In genomic region chr17:60601443-60602384, GRCh38 we compare ENCODE assay signal across 8 cellular contexts. TPM values are rescaled to one million over a fixed set of nuclear protein-coding genes. Genes with fewer than 3 reads are reported as not detected.
DNase-seq lines count a peak whose midpoint lies in the region; ATAC-seq, FAIRE-seq and TF ChIP-seq lines count a peak whose summit lies in the region.

No MANE protein-coding gene starts in this region.

- H3K27me3 Mint-ChIP-seq in WTC11 (ENCODE audit: low read depth): no peaks in the 10 kb centered on the region
- H3K27me3 Mint-ChIP-seq in stimulated activated naive B cell treated with anti-CD40 and anti-IgM and Interleukin-4, amounts not matched to agents 10 μg/mL and 1 μg/mL and 100 μg/mL, for 72 hours: no peaks in the 10 kb centered on the region

- no peak overlapping the region for H2BK12ac ChIP-seq in H1 (ENCODE audit: low read depth, low read length)

- no peaks in the 10 kb centered on the region for H3K9me3 Mint-ChIP-seq in WTC11
- no peaks in the 10 kb centered on the region for H3K9me3 Mint-ChIP-seq in stimulated activated naive B cell treated with anti-CD40 and anti-IgM and Interleukin-4, amounts not matched to agents 10 μg/mL and 1 μg/mL and 100 μg/mL, for 72 hours

- peak overlapping the region; percentile 97 for H3K4me3 Mint-ChIP-seq in WTC11
- peak overlapping the region; percentile 96 to 97 for H3K4me3 Mint-ChIP-seq in stimulated activated naive B cell treated with anti-CD40 and anti-IgM and Interleukin-4, amounts not matched to agents 10 μg/mL and 1 μg/mL and 100 μg/mL, for 72 hours

- BruUV-seq in A673 (replicated peaks; lab: Mats Ljungman, UMichigan): TSS peak; percentile 43

- FAIRE-seq in GM12891 (lab: Jason Lieb, UNC): peak; percentile 23
- FAIRE-seq in H1 (lab: Jason Lieb, UNC): no peak

- DNase-seq in A673 (ENCODE audit: low spot score) (peak; percentile 88), GM12891 (ENCODE audit: insufficient read length, low spot score) (no peak), NCI-H2171 treated with DMSO at 0.1 percent for 48 hours (lab: John Stamatoyannopoulos, UW) (peak; percentile 67), WTC11 (ENCODE audit: low spot score) (peak; percentile 44), H1 (ENCODE audit: low read depth in 1 of 2, low spot score in 2 of 2) (peak in 1 of 2 experiments; percentile 63), medulla oblongata (ENCODE audit: extremely low spot score) (peak; percentile 91)
- DNase-seq in stimulated activated naive B cell treated with anti-CD40 and anti-IgM and Interleukin-4, amounts not matched to agents 10 μg/mL and 1 μg/mL and 100 μg/mL, for 72 hours: peak; percentile 12

- peaks cover 11% of the 10 kb centered on the region for H3K4me1 ChIP-seq in A673 (ENCODE audit: insufficient read depth, low read length, poor library complexity, severe bottlenecking)
- peaks cover 0 to 3% (median 0%) of the 10 kb centered on the region in 4 experiments; a peak in 1 of 7 replicates for H3K4me1 ChIP-seq in H1 (replicated peaks in 1 of 4; ENCODE audit: control insufficient read depth in 3 of 4, insufficient read depth in 4 of 4, low read length in 3 of 4)

- H3K27me3 ChIP-seq in A673 (replicated peaks; ENCODE audit: insufficient read depth, low read depth, low read length, poor library complexity) (no peaks in the 10 kb centered on the region), H1 (replicated peaks in 1 of 4; ENCODE audit: control insufficient read depth in 3 of 4, extremely low read depth in 1 of 4, insufficient read depth in 3 of 4, low read length in 3 of 4) (no peaks in the 10 kb centered on the region)

- H3K36me3 ChIP-seq in A673 (ENCODE audit: insufficient read depth, low read length, poor library complexity, severe bottlenecking): no peaks in the 10 kb centered on the region
- H3K36me3 ChIP-seq in H1 (ENCODE audit: control insufficient read depth in 2 of 4, insufficient read depth in 4 of 4, low read length in 3 of 4): no peaks in the 10 kb centered on the region

- 5% methylated on average over 14 of the region's 14 CpGs; no CpG with 5 or more reads in 1 of the 2 experiments for WGBS in H1 (ENCODE audit: extremely low coverage in 1 of 2, insufficient coverage in 1 of 2, insufficient read length in 1 of 2, insufficient replicate concordance in 2 of 2, low coverage in 1 of 2, low lambda C conversion rate in 2 of 2, missing lambda C conversion rate in 1 of 2), 2 experiments

- H4K91ac ChIP-seq in H1 (replicated peaks; ENCODE audit: insufficient read length, low read length): no peak overlapping the region

- H3K23me2 ChIP-seq in H1 (ENCODE audit: low read depth, low read length): peaks cover 4% of the 10 kb centered on the region

- H3K36me3 Mint-ChIP-seq in WTC11: no peaks in the 10 kb centered on the region
- H3K36me3 Mint-ChIP-seq in stimulated activated naive B cell treated with anti-CD40 and anti-IgM and Interleukin-4, amounts not matched to agents 10 μg/mL and 1 μg/mL and 100 μg/mL, for 72 hours: peaks cover 3 to 5% of the 10 kb centered on the region in 2 donors

- H3K14ac ChIP-seq in H1 (ENCODE audit: insufficient read length): no peak overlapping the region

- peak overlapping the region; percentile 84 to 89 for H3K4me2 ChIP-seq in H1 (ENCODE audit: insufficient read depth in 1 of 2, low read depth in 2 of 2, low read length in 2 of 2)

- CTCF ChIA-PET in A673 (lab: Charles Lee) (interaction anchor here (0.6 to 0.7 kb wide), 4 partner anchors 25 to 424 kb away, joined by 3 to 5 read pairs (median 3); no protein-coding TSS in a partner anchor), WTC11 (lab: Charles Lee) (interaction anchor here (0.5 to 2.0 kb wide), 23 partner anchors 10 to 1147 kb away, joined by 3 to 11 read pairs (median 4); partner anchors contain the start of genes APPBP2 and BCAS3), H1 (lab: Charles Lee; ENCODE audit: partially characterized antibody) (interaction anchor here (0.5 to 2.2 kb wide), 19 partner anchors 9 to 1496 kb away, joined by 3 to 12 read pairs (median 3); no protein-coding TSS in a partner anchor)

- H2AK5ac ChIP-seq in H1 (ENCODE audit: low read depth, low read length): no peak overlapping the region

- no peak overlapping the region for H3K18ac ChIP-seq in H1 (ENCODE audit: extremely low read depth, low read length)

- intact Hi-C loops in A673 (cut with micrococcal nuclease; ENCODE audit: unreplicated experiment): loop anchor here (10.0 kb wide), 1 partner anchor 73 kb away; the partner anchor contains the start of gene BCAS3

- ATAC-seq in WTC11 (no peak), HG03139 (IDR thresholded peaks at IDR 0.05; ENCODE audit: unreplicated experiment) (no peak)
- no peak for ATAC-seq in stimulated activated naive B cell treated with anti-CD40 and anti-IgM and Interleukin-4, amounts not matched to agents 10 μg/mL and 1 μg/mL and 100 μg/mL, for 72 hours (replicated peaks)

- POLR2A ChIA-PET in A673 (lab: Charles Lee; ENCODE audit: low non-redundant PET) (interaction anchor here (0.8 kb wide), 1 partner anchor 14 kb away, joined by 10 read pairs; no protein-coding TSS in a partner anchor), WTC11 (lab: Charles Lee) (no interaction called here), H1 (lab: Charles Lee; ENCODE audit: partially characterized antibody) (interaction anchor here (0.7 to 3.4 kb wide), 7 partner anchors 8 to 210 kb away, joined by 3 to 20 read pairs (median 4); partner anchors contain the start of gene USP32)

- H3K27ac Mint-ChIP-seq in WTC11: peak overlapping the region; percentile 96
- H3K27ac Mint-ChIP-seq in stimulated activated naive B cell treated with anti-CD40 and anti-IgM and Interleukin-4, amounts not matched to agents 10 μg/mL and 1 μg/mL and 100 μg/mL, for 72 hours: peak overlapping the region; percentile 77

- H3K9me3 ChIP-seq in A673 (ENCODE audit: low read depth, low read length, poor library complexity, severe bottlenecking) (no peaks in the 10 kb centered on the region), H1 (ENCODE audit: insufficient read depth in 2 of 2, low read depth in 1 of 2, low read length in 1 of 2) (no peaks in the 10 kb centered on the region)

- no peak for TF ChIP-seq POLR2A in GM12891 (IDR thresholded peaks at IDR 0.05; ENCODE audit: low read depth, low read length)
- no peak for TF ChIP-seq POLR2A in H1 (IDR thresholded peaks at IDR 0.05; ENCODE audit: control extremely low read depth in 1 of 2, low read depth in 2 of 2, low read length in 2 of 2)

- H3K4me3 ChIP-seq in A673 (ENCODE audit: low read depth, low read length, poor library complexity, severe bottlenecking) (peak overlapping the region; percentile 75), H1 (ENCODE audit: extremely low read depth in 1 of 4, insufficient read depth in 2 of 4, low read depth in 3 of 4, low read length in 4 of 4) (peak overlapping the region; percentile 68 to 96 (median 93))

- no peak overlapping the region for H2BK15ac ChIP-seq in H1 (ENCODE audit: low read length)

- no peak overlapping the region for H2BK5ac ChIP-seq in H1 (ENCODE audit: low read depth, low read length)

- no peak overlapping the region for H2BK120ac ChIP-seq in H1 (replicated peaks; ENCODE audit: low read depth, low read length)

- peaks cover 2% of the 10 kb centered on the region; the same call in 1 of the 2 replicates for H3K79me1 ChIP-seq in H1 (ENCODE audit: low read depth, low read length)

- peak overlapping the region; percentile 94 for H3K27ac ChIP-seq in A673 (ENCODE audit: low read depth, low read length, poor library complexity, severe bottlenecking)
- no peak overlapping the region for H3K27ac ChIP-seq in H1 (ENCODE audit: low read depth, low read length)

- H4K8ac ChIP-seq in H1 (ENCODE audit: extremely low read depth, insufficient read depth, low read length): no peak overlapping the region

- no peak overlapping the region for H2BK20ac ChIP-seq in H1 (ENCODE audit: low read length)

- H4K20me1 ChIP-seq in H1 (replicated peaks in 1 of 2; ENCODE audit: control insufficient read depth in 1 of 2, insufficient read depth in 2 of 2, low read length in 2 of 2): peaks cover 3 to 7% of the 10 kb centered on the region in 2 experiments

- peak overlapping the region; percentile 36 to 84 (median 62) for H3K9ac ChIP-seq in H1 (replicated peaks in 1 of 4; ENCODE audit: extremely low read depth in 1 of 4, low read depth in 3 of 4, low read length in 3 of 4)

- no peak overlapping the region for H3K23ac ChIP-seq in H1 (ENCODE audit: insufficient read length)

- no peak for TF ChIP-seq EP300 in H1 (IDR thresholded peaks at IDR 0.05; ENCODE audit: borderline replicate concordance in 1 of 2, low read depth in 2 of 2, low read length in 2 of 2)

- TF ChIP-seq RAD21 in H1 (IDR thresholded peaks at IDR 0.05 in 1 of 2, conservative IDR thresholded peaks at IDR 0.05 in 1 of 2; ENCODE audit: low read depth in 2 of 2, low read length in 2 of 2): no peak

- no peak overlapping the region for H3K56ac ChIP-seq in H1 (replicated peaks; ENCODE audit: insufficient read length, low read depth, low read length)

- peaks cover 25% of the 10 kb centered on the region for H3K4me1 Mint-ChIP-seq in WTC11
- H3K4me1 Mint-ChIP-seq in stimulated activated naive B cell treated with anti-CD40 and anti-IgM and Interleukin-4, amounts not matched to agents 10 μg/mL and 1 μg/mL and 100 μg/mL, for 72 hours: peaks cover 18 to 41% of the 10 kb centered on the region in 2 donors

- H2AFZ ChIP-seq in H1 (ENCODE audit: low read length): no peak overlapping the region

- no peak overlapping the region for H3K4ac ChIP-seq in H1 (replicated peaks; ENCODE audit: insufficient read length, low read depth, low read length)

- peak; percentile 22; the same call in 1 of the 2 replicates for TF ChIP-seq CTCF in A673 (conservative IDR thresholded peaks at IDR 0.05; ENCODE audit: low read depth, low read length)
- TF ChIP-seq CTCF in WTC11 (IDR thresholded peaks at IDR 0.05): no peak
- no peak for TF ChIP-seq CTCF in H1 (IDR thresholded peaks at IDR 0.05; ENCODE audit: control extremely low read depth in 1 of 3, insufficient read depth in 1 of 3, low read depth in 1 of 3, low read length in 3 of 3)

- H4K5ac ChIP-seq in H1 (ENCODE audit: insufficient read length, low read depth, low read length): no peak overlapping the region

- H3K79me2 ChIP-seq in H1 (ENCODE audit: control insufficient read depth in 1 of 2, insufficient read depth in 2 of 2, low read length in 2 of 2): peaks cover 16 to 64% of the 10 kb centered on the region in 2 experiments

TF ChIP-seq in H1, 55 proteins besides CTCF, POLR2A, EP300 and RAD21 (continues in another document):
- no peak for TF ChIP-seq MAFK (IDR thresholded peaks at IDR 0.05; ENCODE audit: low read depth, low read length)

RNA-seq across cellular contexts. Expression of gene PPM1D, which starts 1.7 kb away (rescaled TPM):
- total RNA-seq in A673 (2021) (17.1 and 17.8 TPM in 2 replicates), WTC11 (2021) (16.5 to 20.4 TPM (median 17.0 TPM) in 3 replicates)
- 5.2 TPM for polyA plus RNA-seq in GM12891 (2012; ENCODE audit: low read depth, missing spikeins)
- total RNA-seq in H1 (2021; fragmentation: NEBNext Ultra II Directional; extraction: Animal tissue kit (Norgen Biotek cat#: 25700)): 15.7 and 16.7 TPM in 2 replicates
- polyA plus RNA-seq in H1 (2011; rRNA removed): 4.9 and 5.0 TPM in 2 replicates
- polyA plus RNA-seq in H1 (2011; cell fraction: cytosol; rRNA removed): 5.7 TPM
- polyA plus RNA-seq in H1 (2011; cell fraction: nucleus; rRNA removed): 4.2 TPM
- 9.2 to 15.7 TPM (median 11.0 TPM) in 4 replicates for polyA plus RNA-seq in H1 (2012, experiment 1 of 2)
- 1.5 TPM for polyA plus RNA-seq in H1 (2012, experiment 2 of 2)
- polyA plus RNA-seq in H1 (2013, experiment 1 of 2): 6.8 TPM
- 6.8 TPM for polyA plus RNA-seq in H1 (2013, experiment 2 of 2)
- 9.9 and 13.2 TPM in 2 replicates for polyA minus RNA-seq in H1 (2011; rRNA and poly(A)+ RNA removed)
- polyA minus RNA-seq in H1 (2011; cell fraction: cytosol; rRNA and poly(A)+ RNA removed): 5.5 TPM
- polyA minus RNA-seq in H1 (2011; cell fraction: nucleus; rRNA and poly(A)+ RNA removed): 12.9 TPM
